Comparison of ENCODE assay signal across 1 cellular context in the genomic region with DNA sequence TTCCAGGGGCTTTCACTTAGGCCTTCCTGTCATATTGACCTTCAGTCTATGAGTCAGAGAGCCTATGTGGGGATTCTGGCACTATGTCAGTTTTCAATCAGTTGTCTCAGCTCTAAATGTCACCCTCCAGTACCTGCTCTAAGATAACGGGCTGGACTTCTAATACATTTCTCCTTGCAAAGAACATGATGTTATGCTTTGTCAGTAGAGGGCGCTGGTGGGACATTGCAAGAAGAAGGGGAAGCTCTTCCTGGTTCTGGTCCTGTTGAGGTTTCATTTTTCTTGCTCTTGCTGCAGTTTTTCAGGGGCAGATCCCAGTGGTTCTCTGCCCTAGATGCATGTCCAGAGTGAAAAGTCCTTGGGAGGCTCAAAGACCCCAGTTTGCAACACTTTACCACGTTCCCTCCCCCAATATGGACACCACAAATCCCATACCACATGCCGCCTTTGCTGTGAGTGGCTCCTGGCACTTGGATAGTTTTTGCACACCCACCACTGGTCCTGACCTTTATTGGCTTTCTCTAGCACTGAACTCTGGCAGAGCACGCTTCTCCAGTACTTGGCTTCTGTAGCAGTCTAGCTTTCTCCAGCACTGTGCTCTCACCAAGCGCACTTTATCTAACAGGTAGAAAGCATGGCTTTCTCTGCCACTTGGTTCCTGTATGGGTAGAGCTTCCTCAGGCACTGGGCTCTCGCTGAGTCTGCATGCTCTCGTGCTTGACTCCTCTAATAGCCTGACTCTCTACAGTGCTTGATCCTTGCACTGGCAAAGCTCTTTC.
TF ChIP-seq lines count a peak whose summit lies in the region.

No MANE protein-coding gene starts in this region.

TF ChIP-seq in HepG2, 621 proteins besides CTCF, POLR2A, EP300 and RAD21 (continued from another document and continues in another):
- TF ChIP-seq, protein P1, sequence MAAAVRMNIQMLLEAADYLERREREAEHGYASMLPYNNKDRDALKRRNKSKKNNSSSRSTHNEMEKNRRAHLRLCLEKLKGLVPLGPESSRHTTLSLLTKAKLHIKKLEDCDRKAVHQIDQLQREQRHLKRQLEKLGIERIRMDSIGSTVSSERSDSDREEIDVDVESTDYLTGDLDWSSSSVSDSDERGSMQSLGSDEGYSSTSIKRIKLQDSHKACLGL (CRISPR knock-in tag; IDR thresholded peaks at IDR 0.05): no peak
- no peak for TF ChIP-seq NCOA5 (CRISPR knock-in tag; IDR thresholded peaks at IDR 0.05)
- TF ChIP-seq CAMTA2 (CRISPR knock-in tag; IDR thresholded peaks at IDR 0.05; ENCODE audit: borderline replicate concordance): no peak
- no peak; the same call in 1 of the 2 replicates for TF ChIP-seq HMG20B (CRISPR knock-in tag; conservative IDR thresholded peaks at IDR 0.05)
- no peak; the same call in 1 of the 2 replicates for TF ChIP-seq ZMAT3 (CRISPR knock-in tag; conservative IDR thresholded peaks at IDR 0.05)
- TF ChIP-seq MIER2 (CRISPR knock-in tag; IDR thresholded peaks at IDR 0.05): peak; percentile 54; the same call in 1 of the 2 replicates
- no peak for TF ChIP-seq ZNF552 (CRISPR knock-in tag; IDR thresholded peaks at IDR 0.05; ENCODE audit: borderline replicate concordance)
- no peak; the same call in 1 of the 2 replicates for TF ChIP-seq ZNF44 (CRISPR knock-in tag; IDR thresholded peaks at IDR 0.05)
- TF ChIP-seq ZBTB46 (CRISPR knock-in tag; IDR thresholded peaks at IDR 0.05; ENCODE audit: borderline replicate concordance): no peak
- no peak for TF ChIP-seq ZNF451 (CRISPR knock-in tag; IDR thresholded peaks at IDR 0.05)
- no peak for TF ChIP-seq ZNF562 (CRISPR knock-in tag; IDR thresholded peaks at IDR 0.05; ENCODE audit: borderline replicate concordance)
- TF ChIP-seq PRDM15 (CRISPR knock-in tag; IDR thresholded peaks at IDR 0.05): no peak
- TF ChIP-seq, protein P2, sequence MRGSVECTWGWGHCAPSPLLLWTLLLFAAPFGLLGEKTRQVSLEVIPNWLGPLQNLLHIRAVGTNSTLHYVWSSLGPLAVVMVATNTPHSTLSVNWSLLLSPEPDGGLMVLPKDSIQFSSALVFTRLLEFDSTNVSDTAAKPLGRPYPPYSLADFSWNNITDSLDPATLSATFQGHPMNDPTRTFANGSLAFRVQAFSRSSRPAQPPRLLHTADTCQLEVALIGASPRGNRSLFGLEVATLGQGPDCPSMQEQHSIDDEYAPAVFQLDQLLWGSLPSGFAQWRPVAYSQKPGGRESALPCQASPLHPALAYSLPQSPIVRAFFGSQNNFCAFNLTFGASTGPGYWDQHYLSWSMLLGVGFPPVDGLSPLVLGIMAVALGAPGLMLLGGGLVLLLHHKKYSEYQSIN (CRISPR knock-in tag; IDR thresholded peaks at IDR 0.05; ENCODE audit: borderline replicate concordance): no peak
- no peak for TF ChIP-seq JDP2 (CRISPR knock-in tag; IDR thresholded peaks at IDR 0.05; ENCODE audit: borderline replicate concordance)
- TF ChIP-seq ZNF282 (IDR thresholded peaks at IDR 0.05; ENCODE audit: partially characterized antibody): no peak
- no peak for TF ChIP-seq MTF2 (CRISPR knock-in tag; IDR thresholded peaks at IDR 0.05; ENCODE audit: borderline replicate concordance)
- no peak for TF ChIP-seq ATM (IDR thresholded peaks at IDR 0.05; ENCODE audit: borderline replicate concordance)
- TF ChIP-seq, protein P3, sequence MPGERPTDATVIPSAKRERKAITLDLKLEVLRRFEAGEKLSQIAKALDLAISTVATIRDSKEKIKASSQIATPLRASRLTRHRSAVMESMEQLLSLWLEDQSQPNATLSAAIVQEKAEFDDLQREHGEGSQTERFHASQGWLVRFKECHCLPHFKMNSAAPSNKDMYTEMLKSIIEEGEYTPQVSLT (CRISPR knock-in tag; IDR thresholded peaks at IDR 0.05; ENCODE audit: borderline replicate concordance, low read depth): no peak
- TF ChIP-seq IKZF4 (CRISPR knock-in tag; IDR thresholded peaks at IDR 0.05; ENCODE audit: borderline replicate concordance, low read depth, not compliant biosample characterization): no peak
- TF ChIP-seq TBL1XR1 (IDR thresholded peaks at IDR 0.05; ENCODE audit: borderline replicate concordance, low read length, partially characterized antibody): peak; percentile 49
- TF ChIP-seq, protein P4, sequence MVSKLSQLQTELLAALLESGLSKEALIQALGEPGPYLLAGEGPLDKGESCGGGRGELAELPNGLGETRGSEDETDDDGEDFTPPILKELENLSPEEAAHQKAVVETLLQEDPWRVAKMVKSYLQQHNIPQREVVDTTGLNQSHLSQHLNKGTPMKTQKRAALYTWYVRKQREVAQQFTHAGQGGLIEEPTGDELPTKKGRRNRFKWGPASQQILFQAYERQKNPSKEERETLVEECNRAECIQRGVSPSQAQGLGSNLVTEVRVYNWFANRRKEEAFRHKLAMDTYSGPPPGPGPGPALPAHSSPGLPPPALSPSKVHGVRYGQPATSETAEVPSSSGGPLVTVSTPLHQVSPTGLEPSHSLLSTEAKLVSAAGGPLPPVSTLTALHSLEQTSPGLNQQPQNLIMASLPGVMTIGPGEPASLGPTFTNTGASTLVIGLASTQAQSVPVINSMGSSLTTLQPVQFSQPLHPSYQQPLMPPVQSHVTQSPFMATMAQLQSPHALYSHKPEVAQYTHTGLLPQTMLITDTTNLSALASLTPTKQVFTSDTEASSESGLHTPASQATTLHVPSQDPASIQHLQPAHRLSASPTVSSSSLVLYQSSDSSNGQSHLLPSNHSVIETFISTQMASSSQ (IDR thresholded peaks at IDR 0.05; ENCODE audit: low read depth): no peak
- TF ChIP-seq, protein P4 (CRISPR knock-in tag; IDR thresholded peaks at IDR 0.05; ENCODE audit: borderline replicate concordance): no peak
- no peak for TF ChIP-seq ZMAT5 (CRISPR knock-in tag; IDR thresholded peaks at IDR 0.05; ENCODE audit: borderline replicate concordance, low read depth)
- TF ChIP-seq, protein P5, sequence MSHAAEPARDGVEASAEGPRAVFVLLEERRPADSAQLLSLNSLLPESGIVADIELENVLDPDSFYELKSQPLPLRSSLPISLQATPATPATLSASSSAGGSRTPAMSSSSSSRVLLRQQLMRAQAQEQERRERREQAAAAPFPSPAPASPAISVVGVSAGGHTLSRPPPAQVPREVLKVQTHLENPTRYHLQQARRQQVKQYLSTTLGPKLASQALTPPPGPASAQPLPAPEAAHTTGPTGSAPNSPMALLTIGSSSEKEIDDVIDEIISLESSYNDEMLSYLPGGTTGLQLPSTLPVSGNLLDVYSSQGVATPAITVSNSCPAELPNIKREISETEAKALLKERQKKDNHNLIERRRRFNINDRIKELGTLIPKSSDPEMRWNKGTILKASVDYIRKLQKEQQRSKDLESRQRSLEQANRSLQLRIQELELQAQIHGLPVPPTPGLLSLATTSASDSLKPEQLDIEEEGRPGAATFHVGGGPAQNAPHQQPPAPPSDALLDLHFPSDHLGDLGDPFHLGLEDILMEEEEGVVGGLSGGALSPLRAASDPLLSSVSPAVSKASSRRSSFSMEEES (CRISPR knock-in tag; IDR thresholded peaks at IDR 0.05): peak; percentile 31; the same call in 1 of the 2 replicates
- TF ChIP-seq THAP11 (CRISPR knock-in tag; IDR thresholded peaks at IDR 0.05): peak; percentile 91
- TF ChIP-seq ZNF558 (CRISPR knock-in tag; IDR thresholded peaks at IDR 0.05; ENCODE audit: borderline replicate concordance): no peak
- TF ChIP-seq SP140L (CRISPR knock-in tag; IDR thresholded peaks at IDR 0.05; ENCODE audit: borderline replicate concordance): no peak
- no peak for TF ChIP-seq ZNF432 (CRISPR knock-in tag; IDR thresholded peaks at IDR 0.05; ENCODE audit: borderline replicate concordance)
- no peak; the same call in 1 of the 2 replicates for TF ChIP-seq GFI1 (CRISPR knock-in tag; IDR thresholded peaks at IDR 0.05; ENCODE audit: borderline replicate concordance)
- TF ChIP-seq ZFP1 (CRISPR knock-in tag; IDR thresholded peaks at IDR 0.05): peak; percentile 66; the same call in 1 of the 2 replicates
- TF ChIP-seq ZNF879 (CRISPR knock-in tag; IDR thresholded peaks at IDR 0.05): no peak
- 0 out of 2 replicates have a peak, but pooled peaks have one; percentile 6 for TF ChIP-seq ZBTB33 (CRISPR knock-in tag; IDR thresholded peaks at IDR 0.05)
- peak; percentile 57 for TF ChIP-seq ASH2L (IDR thresholded peaks at IDR 0.05; ENCODE audit: insufficient read length, low read depth, low read length)
- no peak for TF ChIP-seq ZFP90 (CRISPR knock-in tag; IDR thresholded peaks at IDR 0.05; ENCODE audit: borderline replicate concordance)
- TF ChIP-seq KDM1A (CRISPR knock-in tag; IDR thresholded peaks at IDR 0.05): no peak
